13 cellular contexts compared by ENCODE assay signal in genomic region chr11:111344032-111344431, GRCh38. TPM values are rescaled to one million over a fixed set of nuclear protein-coding genes. Genes with fewer than 3 reads are reported as not detected.
DNase-seq lines count a peak whose midpoint lies in the region; ATAC-seq and TF ChIP-seq lines count a peak whose summit lies in the region.
"Had no signal": no experiment of that assay in that cellular context is flagged by ENCODE, and none has a peak within 500 bp of the region (broad histone marks: within the 10 kb centered on the region; RNA-seq: fewer than 3 reads in every experiment).

No MANE protein-coding gene starts in this region.

- intact Hi-C loops in sciatic nerve (cut with DNase I), result no loop called here

- TF ChIP-seq POLR2A in Peyer's patch (IDR thresholded peaks at IDR 0.05), result no peak

- peak; percentile 60 for DNase-seq in DMS53 (lab: John Stamatoyannopoulos, UW)
- DNase-seq in NCI-H69 (lab: John Stamatoyannopoulos, UW), result peak; percentile 38
- peak; percentile 85 for DNase-seq in fibroblast of peridontal ligament (ENCODE audit: extremely low read depth)
- peak; percentile 78 for DNase-seq in sciatic nerve (ENCODE audit: low spot score)
- DNase-seq in germinal center (ENCODE audit: low spot score), result no peak
- no peak for DNase-seq in Peyer's patch
- DNase-seq: Caco-2, NCI-H82, posterior cingulate gyrus had no signal

- H3K9me3 ChIP-seq in Peyer's patch, result no peaks in the 10 kb centered on the region
- H3K9me3 ChIP-seq: Caco-2 had no signal

- H3K4me1 ChIP-seq in Peyer's patch, result no peaks in the 10 kb centered on the region

- TF ChIP-seq CTCF in Peyer's patch (IDR thresholded peaks at IDR 0.05), result no peak

- no peak overlapping the region for H3K4me3 ChIP-seq in Peyer's patch

- H3K27me3 ChIP-seq in Peyer's patch, result no peaks in the 10 kb centered on the region

- ATAC-seq in sciatic nerve (peak; percentile 93), GM19023 (IDR thresholded peaks at IDR 0.05; ENCODE audit: unreplicated experiment) (no peak), GM19397 (IDR thresholded peaks at IDR 0.05; ENCODE audit: unreplicated experiment) (no peak)

- no peaks in the 10 kb centered on the region for H3K36me3 ChIP-seq in Peyer's patch

- no peak overlapping the region for H3K27ac ChIP-seq in Peyer's patch

RNA-seq across cellular contexts. Expression of gene POU2AF1, which starts 35.0 kb away (rescaled TPM):
- total RNA-seq in sciatic nerve, result 1.2 TPM
- total RNA-seq in Peyer's patch, result 10 to 100 TPM in 1 of 4 donors, 1 to 10 TPM in 3; 5.0 to 33.0 (median 5.4) TPM

RNA-seq across cellular contexts. Expression of gene POU2AF3, which starts 45.7 kb away (rescaled TPM):
- total RNA-seq in sciatic nerve (3.1 TPM), Peyer's patch (10 to 100 TPM in 3 of 4 donors, 1 to 10 TPM in 1; 2.5 to 14.9 (median 11.4) TPM)
- total RNA-seq: activated CD8-positive, alpha-beta memory T cell treated with anti-CD3 and anti-CD28 coated beads for 36 hours; T-helper 1 cell treated with Interleukin-12 subunit alpha and Interleukin-12 subunit beta and Interleukin-4 antibody, amounts not matched to agents 30 ng/mL and 1 ng/mL, for 36 hours had no signal

Comparison
In these comparisons a context has a peak if more than half of its experiments do, and no peak if none do; other contexts are left out.
1. DNase-seq: peak in DMS53 (single experiment), NCI-H69 (single experiment), fibroblast of peridontal ligament (single experiment) and sciatic nerve (single experiment); none in germinal center (single experiment) and Peyer's patch (0 of 3).